ENCODE assay signal across 16 cellular contexts in genomic region chr9:136284311-136284710, GRCh38. TPM values are rescaled to one million over a fixed set of nuclear protein-coding genes. Genes with fewer than 3 reads are reported as not detected.
"Had no signal": no experiment of that assay in that cellular context is flagged by ENCODE, and none has a peak within 500 bp of the region (broad histone marks: within the 10 kb centered on the region; RNA-seq: fewer than 3 reads in every experiment).

No MANE protein-coding gene starts in this region.

- H3K9me3 Mint-ChIP-seq: activated CD4-positive, alpha-beta T cell treated with anti-CD3 and anti-CD28 coated beads, Interleukin-2, amount 10 ng/mL, durations not matched to agents 24 days and 14 days; activated CD8-positive, alpha-beta T cell treated with anti-CD3 and anti-CD28 coated beads for 36 hours; activated naive CD4-positive, alpha-beta T cell treated with anti-CD3 and anti-CD28 coated beads, Interleukin-2, amount 50 U/mL, for 24 hours; activated T-cell treated with anti-CD3 and anti-CD28 coated beads, Interleukin-2, amount 50 U/mL, for 72 hours; activated T-helper 2 cell treated with anti-CD3 and anti-CD28 coated beads, Interferon-gamma antibody, Interleukin-2, Interleukin-4, amounts not matched to agents 10 μg/mL and 5 μg/mL and 100 μg/mL, durations not matched to agents 14 hours and 24 hours and 36 hours had no signal

- DNase-seq: activated gamma-delta T cell, NCI-H2081 treated with DMSO at 0.1 percent for 48 hours had no signal

- FAIRE-seq: astrocyte, RCC 7860 had no signal

- H3K27me3 Mint-ChIP-seq: activated CD4-positive, alpha-beta T cell treated with anti-CD3 and anti-CD28 coated beads, Interleukin-2, amount 10 ng/mL, durations not matched to agents 24 days and 14 days; activated CD8-positive, alpha-beta T cell treated with anti-CD3 and anti-CD28 coated beads for 36 hours had no signal

- H3K27ac ChIP-seq: adrenal gland, breast epithelium, RWPE1 had no signal

- H3K36me3 ChIP-seq: adrenal gland, breast epithelium had no signal

- H3K4me3 Mint-ChIP-seq: activated CD4-positive, alpha-beta T cell treated with anti-CD3 and anti-CD28 coated beads, Interleukin-2, amount 10 ng/mL, durations not matched to agents 24 days and 14 days; activated CD8-positive, alpha-beta T cell treated with anti-CD3 and anti-CD28 coated beads for 36 hours had no signal

- H3K4me3 ChIP-seq: body of pancreas had no signal

- H3K4me1 ChIP-seq: adrenal gland, breast epithelium had no signal

- H3K27ac Mint-ChIP-seq: activated CD4-positive, alpha-beta T cell treated with anti-CD3 and anti-CD28 coated beads, Interleukin-2, amount 10 ng/mL, durations not matched to agents 24 days and 14 days; activated CD8-positive, alpha-beta T cell treated with anti-CD3 and anti-CD28 coated beads for 36 hours; activated naive CD4-positive, alpha-beta T cell treated with anti-CD3 and anti-CD28 coated beads, Interleukin-2, amount 50 U/mL, for 24 hours; activated T-cell treated with anti-CD3 and anti-CD28 coated beads, Interleukin-2, amount 50 U/mL, for 72 hours; activated T-helper 2 cell treated with anti-CD3 and anti-CD28 coated beads, Interferon-gamma antibody, Interleukin-2, Interleukin-4, amounts not matched to agents 10 μg/mL and 5 μg/mL and 100 μg/mL, durations not matched to agents 14 hours and 24 hours and 36 hours had no signal

- H3K9me3 ChIP-seq: adrenal gland, body of pancreas, breast epithelium had no signal

- H3K36me3 Mint-ChIP-seq: activated naive CD4-positive, alpha-beta T cell treated with anti-CD3 and anti-CD28 coated beads, Interleukin-2, amount 50 U/mL, for 24 hours had no signal

- H3K27me3 ChIP-seq: body of pancreas had no signal

RNA-seq across cellular contexts. Expression of gene CCDC187, which starts 19.6 kb away (rescaled TPM):
- total RNA-seq: activated CD4-positive, alpha-beta T cell treated with anti-CD3 and anti-CD28 coated beads, Interleukin-2, amount 10 ng/mL, durations not matched to agents 24 days and 14 days; activated CD8-positive, alpha-beta memory T cell treated with anti-CD3 and anti-CD28 coated beads for 36 hours; activated T-cell treated with anti-CD3 and anti-CD28 coated beads, Interleukin-2, amount 50 U/mL, for 72 hours; activated T-helper 2 cell treated with anti-CD3 and anti-CD28 coated beads, Interferon-gamma antibody, Interleukin-2, Interleukin-4, amounts not matched to agents 10 μg/mL and 5 μg/mL and 100 μg/mL, durations not matched to agents 14 hours and 24 hours and 36 hours; breast epithelium; MCF 10A; Right ventricle myocardium superior had no signal
